15 cellular contexts compared by ENCODE assay signal in the genomic region with DNA sequence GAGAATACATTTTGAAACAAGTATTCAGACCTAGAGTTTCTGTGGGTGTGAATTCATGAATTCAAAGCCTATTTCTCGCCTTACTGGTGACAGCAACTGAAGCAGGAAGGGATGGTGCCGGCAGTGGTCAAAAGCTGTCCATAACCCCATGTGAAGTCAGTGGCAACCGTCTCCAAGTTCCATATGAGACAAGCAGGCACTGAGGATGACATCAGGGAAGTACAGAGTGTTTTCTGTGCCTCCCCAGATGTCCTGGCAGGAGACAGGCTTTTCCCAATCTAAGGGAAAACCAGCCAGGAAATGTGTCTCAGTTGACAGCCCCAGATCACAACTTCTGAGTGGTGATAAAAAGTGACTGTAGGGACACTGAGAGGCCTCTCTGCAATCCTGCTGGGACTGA.
DNase-seq lines count a peak whose midpoint lies in the region; TF ChIP-seq lines count a peak whose summit lies in the region.
"Had no signal": no experiment of that assay in that cellular context is flagged by ENCODE, and none has a peak within 500 bp of the region (broad histone marks: within the 10 kb centered on the region; RNA-seq: fewer than 3 reads in every experiment).

No MANE protein-coding gene starts in this region.

- CTCF ChIA-PET in activated naive CD4-positive, alpha-beta T cell treated with anti-CD3 and anti-CD28 coated beads, Interleukin-2, amount 10 ng/mL, durations not matched to agents 7 days and 5 days (lab: Charles Lee), result no interaction called here

- peaks cover 48% of the 10 kb centered on the region for H3K36me3 Mint-ChIP-seq in activated naive CD4-positive, alpha-beta T cell treated with anti-CD3 and anti-CD28 coated beads, Interleukin-2, amount 50 U/mL, for 24 hours
- peaks cover 65% of the 10 kb centered on the region for H3K36me3 Mint-ChIP-seq in activated naive CD4-positive, alpha-beta T cell treated with anti-CD3 and anti-CD28 coated beads, Interleukin-2, amount 10 ng/mL, durations not matched to agents 7 days and 5 days
- H3K36me3 Mint-ChIP-seq in activated naive CD8-positive, alpha-beta T cell, result peaks cover 36% of the 10 kb centered on the region

- H3K4me1 Mint-ChIP-seq in activated naive CD4-positive, alpha-beta T cell treated with anti-CD3 and anti-CD28 coated beads, Interleukin-2, amount 50 U/mL, for 24 hours, result peaks cover 92% of the 10 kb centered on the region
- H3K4me1 Mint-ChIP-seq in activated naive CD4-positive, alpha-beta T cell treated with anti-CD3 and anti-CD28 coated beads, Interleukin-2, amount 10 ng/mL, durations not matched to agents 7 days and 5 days, result peaks cover 55% of the 10 kb centered on the region
- peaks cover 91% of the 10 kb centered on the region for H3K4me1 Mint-ChIP-seq in activated naive CD8-positive, alpha-beta T cell (ENCODE audit: low read depth)

- peak overlapping the region; percentile 3 for H3K4me3 Mint-ChIP-seq in activated naive CD4-positive, alpha-beta T cell treated with anti-CD3 and anti-CD28 coated beads, Interleukin-2, amount 50 U/mL, for 24 hours
- H3K4me3 Mint-ChIP-seq in activated naive CD4-positive, alpha-beta T cell treated with anti-CD3 and anti-CD28 coated beads, Interleukin-2, amount 10 ng/mL, durations not matched to agents 7 days and 5 days, result no peak overlapping the region
- H3K4me3 Mint-ChIP-seq in activated naive CD8-positive, alpha-beta T cell, result no peak overlapping the region

- intact Hi-C loops in uterus (cut with DNase I; ENCODE audit: low total_unique reads), result no loop called here

- DNase-seq in activated naive CD4-positive, alpha-beta T cell treated with anti-CD3 and anti-CD28 coated beads, Interleukin-2, amount 10 ng/mL, durations not matched to agents 7 days and 5 days, result no peak
- no peak for DNase-seq in right atrium auricular region (ENCODE audit: low spot score)
- no peak for DNase-seq in suprapubic skin (ENCODE audit: low spot score in 2 of 2)
- DNase-seq in activated effector memory CD4-positive, alpha-beta T cell treated with Interleukin-2 at 50 U/mL for 16 hours, result no peak
- DNase-seq in activated CD4-positive, CD25-positive, alpha-beta regulatory T cell treated with anti-CD3 and anti-CD28 coated beads, Interleukin-2, amount 50 U/mL, for 72 hours, result no peak
- no peak for DNase-seq in uterus
- DNase-seq: activated CD4-positive, CD25-positive, alpha-beta regulatory T cell; cerebellar nuclear complex; NCI-H1105 treated with DMSO at 0.1 percent for 48 hours; NCI-H446 treated with DMSO at 0.1 percent for 48 hours; PC-9; small intestine; trophoblast cell had no signal

- H3K27ac ChIP-seq in right atrium auricular region (peak overlapping the region; percentile 67 to 77), suprapubic skin (peak overlapping the region; percentile 16), uterus (no peak overlapping the region)
- H3K27ac ChIP-seq: PC-9 had no signal

- no peak for TF ChIP-seq EP300 in suprapubic skin (IDR thresholded peaks at IDR 0.05)

- TF ChIP-seq CTCF in right atrium auricular region (IDR thresholded peaks at IDR 0.05) (no peak), suprapubic skin (IDR thresholded peaks at IDR 0.05) (no peak), uterus (IDR thresholded peaks at IDR 0.05) (no peak)

- H3K36me3 ChIP-seq in right atrium auricular region (no peaks in the 10 kb centered on the region), suprapubic skin (no peaks in the 10 kb centered on the region), uterus (no peaks in the 10 kb centered on the region)

- H3K27me3 Mint-ChIP-seq in activated naive CD4-positive, alpha-beta T cell treated with anti-CD3 and anti-CD28 coated beads, Interleukin-2, amount 50 U/mL, for 24 hours, result no peaks in the 10 kb centered on the region
- H3K27me3 Mint-ChIP-seq in activated naive CD4-positive, alpha-beta T cell treated with anti-CD3 and anti-CD28 coated beads, Interleukin-2, amount 10 ng/mL, durations not matched to agents 7 days and 5 days, result no peaks in the 10 kb centered on the region
- H3K27me3 Mint-ChIP-seq in activated naive CD8-positive, alpha-beta T cell, result no peaks in the 10 kb centered on the region

- TF ChIP-seq POLR2A in suprapubic skin (IDR thresholded peaks at IDR 0.05) (no peak), uterus (IDR thresholded peaks at IDR 0.05) (no peak)

- 69% methylated on average over 3 of the region's 3 CpGs for WGBS in suprapubic skin

- H3K4me3 ChIP-seq in right atrium auricular region (no peak overlapping the region), suprapubic skin (no peak overlapping the region), uterus (no peak overlapping the region)
- H3K4me3 ChIP-seq: PC-9 had no signal

- H3K27ac Mint-ChIP-seq in activated naive CD4-positive, alpha-beta T cell treated with anti-CD3 and anti-CD28 coated beads, Interleukin-2, amount 50 U/mL, for 24 hours, result peak overlapping the region; percentile 23
- no peak overlapping the region for H3K27ac Mint-ChIP-seq in activated naive CD4-positive, alpha-beta T cell treated with anti-CD3 and anti-CD28 coated beads, Interleukin-2, amount 10 ng/mL, durations not matched to agents 7 days and 5 days
- peak overlapping the region; percentile 64 for H3K27ac Mint-ChIP-seq in activated naive CD8-positive, alpha-beta T cell

- no peaks in the 10 kb centered on the region for H3K27me3 ChIP-seq in right atrium auricular region
- H3K27me3 ChIP-seq in suprapubic skin, result no peaks in the 10 kb centered on the region
- H3K27me3 ChIP-seq in uterus, result no peaks in the 10 kb centered on the region

- H3K4me1 ChIP-seq in right atrium auricular region, result peaks cover 0 to 57% of the 10 kb centered on the region in 2 donors
- H3K4me1 ChIP-seq in suprapubic skin, result no peaks in the 10 kb centered on the region
- no peaks in the 10 kb centered on the region for H3K4me1 ChIP-seq in uterus

- peaks cover 24% of the 10 kb centered on the region for H3K9me3 Mint-ChIP-seq in activated naive CD4-positive, alpha-beta T cell treated with anti-CD3 and anti-CD28 coated beads, Interleukin-2, amount 50 U/mL, for 24 hours
- H3K9me3 Mint-ChIP-seq in activated naive CD4-positive, alpha-beta T cell treated with anti-CD3 and anti-CD28 coated beads, Interleukin-2, amount 10 ng/mL, durations not matched to agents 7 days and 5 days, result no peaks in the 10 kb centered on the region
- no peaks in the 10 kb centered on the region for H3K9me3 Mint-ChIP-seq in activated naive CD8-positive, alpha-beta T cell (ENCODE audit: low read depth)

- H3K9me3 ChIP-seq in right atrium auricular region (no peaks in the 10 kb centered on the region), suprapubic skin (no peaks in the 10 kb centered on the region), uterus (no peaks in the 10 kb centered on the region)

Comparison
In these comparisons a context has a peak if more than half of its experiments do, and no peak if none do; other contexts are left out.
1. H3K27ac ChIP-seq: peak in right atrium auricular region (2 of 2) and suprapubic skin (single experiment); none in uterus (0 of 2).